In the genomic region with DNA sequence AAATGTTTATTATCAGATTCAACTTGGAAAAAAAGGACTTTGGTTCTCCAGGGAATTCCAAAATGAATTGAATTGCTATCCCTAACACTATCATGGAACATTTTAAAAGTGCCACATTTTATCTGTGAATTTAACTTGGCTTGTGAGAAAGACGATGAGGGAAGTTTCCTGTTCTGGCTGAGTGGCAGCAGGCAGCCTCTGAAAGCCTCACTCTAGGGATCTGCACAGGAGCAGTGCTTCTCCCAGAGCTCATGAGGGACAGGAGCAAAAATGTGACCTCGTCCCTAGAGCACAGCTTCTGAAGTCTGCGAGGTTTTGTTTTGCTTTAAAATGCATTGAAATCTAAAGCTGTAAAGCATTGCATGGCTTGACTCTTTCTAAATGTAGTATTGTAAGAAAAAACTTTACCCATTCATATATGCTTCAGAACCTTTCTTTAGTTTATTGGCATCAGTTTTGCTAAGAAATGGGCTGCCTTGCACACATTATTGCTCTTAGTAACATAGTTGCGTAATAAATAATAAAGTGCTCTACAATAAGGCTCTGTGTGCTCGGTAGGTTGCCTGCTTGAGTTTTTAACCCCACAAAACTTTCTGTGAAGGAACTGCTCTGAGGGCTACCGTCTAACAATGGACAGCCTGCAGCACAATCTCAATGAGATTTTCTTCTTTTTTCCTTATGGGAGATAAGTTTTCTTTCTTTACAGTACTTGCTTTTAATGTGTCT, we compare ENCODE assay signal across 10 cellular contexts.
DNase-seq lines count a peak whose midpoint lies in the region; ATAC-seq and TF ChIP-seq lines count a peak whose summit lies in the region.
"Had no signal": no experiment of that assay in that cellular context is flagged by ENCODE, and none has a peak within 500 bp of the region (broad histone marks: within the 10 kb centered on the region; RNA-seq: fewer than 3 reads in every experiment).

No MANE protein-coding gene starts in this region.

- no peaks in the 10 kb centered on the region for H3K9me3 ChIP-seq in upper lobe of right lung
- no peaks in the 10 kb centered on the region for H3K9me3 ChIP-seq in vagina

- peaks cover 4% of the 10 kb centered on the region for H3K36me3 Mint-ChIP-seq in activated CD8-positive, alpha-beta T cell treated with anti-CD3 and anti-CD28 coated beads, Interleukin-2, amount 10 ng/mL, durations not matched to agents 7 days and 5 days (ENCODE audit: low read depth)
- no peaks in the 10 kb centered on the region for H3K36me3 Mint-ChIP-seq in activated CD8-positive, alpha-beta T cell treated with anti-CD3 and anti-CD28 coated beads for 36 hours (ENCODE audit: low read depth)
- peaks cover 23% of the 10 kb centered on the region for H3K36me3 Mint-ChIP-seq in dendritic cell treated with granulocyte-macrophage colony-stimulating factor and Interleukin-4, amounts not matched to agents 40 ng/mL and 50 ng/mL, for 4 days (ENCODE audit: low read depth)
- peaks cover 5% of the 10 kb centered on the region for H3K36me3 Mint-ChIP-seq in activated T-helper 2 cell treated with anti-CD3 and anti-CD28 coated beads, Interferon-gamma antibody, Interleukin-2, Interleukin-4, amounts not matched to agents 10 μg/mL and 5 μg/mL and 100 μg/mL, durations not matched to agents 14 hours and 24 hours and 36 hours (ENCODE audit: low read depth)

- CTCF ChIA-PET in activated CD8-positive, alpha-beta T cell treated with anti-CD3 and anti-CD28 coated beads, Interleukin-2, amount 10 ng/mL, durations not matched to agents 7 days and 5 days (lab: Charles Lee): interaction anchor here (0.7 to 15.0 kb wide), 12 partner anchors 9 to 404 kb away, joined by 3 to 340 read pairs (median 4); no protein-coding TSS in a partner anchor
- CTCF ChIA-PET in activated CD8-positive, alpha-beta T cell treated with anti-CD3 and anti-CD28 coated beads for 36 hours (lab: Charles Lee): interaction anchor here (0.8 to 7.2 kb wide), 7 partner anchors 9 to 191 kb away, joined by 3 to 78 read pairs (median 4); no protein-coding TSS in a partner anchor

- H3K27ac ChIP-seq in upper lobe of right lung: peak overlapping the region; percentile 12
- no peak overlapping the region for H3K27ac ChIP-seq in vagina

- peak; percentile 27 for ATAC-seq in activated CD8-positive, alpha-beta T cell treated with anti-CD3 and anti-CD28 coated beads, Interleukin-2, amount 10 ng/mL, durations not matched to agents 7 days and 5 days
- no peak for ATAC-seq in activated CD8-positive, alpha-beta T cell treated with anti-CD3 and anti-CD28 coated beads for 36 hours
- ATAC-seq in left lobe of liver (peak; percentile 75), upper lobe of right lung (peak; percentile 74)

- H3K27me3 Mint-ChIP-seq in activated CD8-positive, alpha-beta T cell treated with anti-CD3 and anti-CD28 coated beads, Interleukin-2, amount 10 ng/mL, durations not matched to agents 7 days and 5 days (ENCODE audit: low read depth): no peaks in the 10 kb centered on the region
- no peaks in the 10 kb centered on the region for H3K27me3 Mint-ChIP-seq in activated CD8-positive, alpha-beta T cell treated with anti-CD3 and anti-CD28 coated beads for 36 hours
- H3K27me3 Mint-ChIP-seq in dendritic cell treated with granulocyte-macrophage colony-stimulating factor and Interleukin-4, amounts not matched to agents 40 ng/mL and 50 ng/mL, for 4 days: no peaks in the 10 kb centered on the region
- H3K27me3 Mint-ChIP-seq in activated T-helper 2 cell treated with anti-CD3 and anti-CD28 coated beads, Interferon-gamma antibody, Interleukin-2, Interleukin-4, amounts not matched to agents 10 μg/mL and 5 μg/mL and 100 μg/mL, durations not matched to agents 14 hours and 24 hours and 36 hours (ENCODE audit: low read depth): peaks cover 4% of the 10 kb centered on the region

- TF ChIP-seq POLR2A in vagina (IDR thresholded peaks at IDR 0.05): no peak

- no peak overlapping the region for H3K4me3 Mint-ChIP-seq in activated CD8-positive, alpha-beta T cell treated with anti-CD3 and anti-CD28 coated beads, Interleukin-2, amount 10 ng/mL, durations not matched to agents 7 days and 5 days
- H3K4me3 Mint-ChIP-seq in activated CD8-positive, alpha-beta T cell treated with anti-CD3 and anti-CD28 coated beads for 36 hours: no peak overlapping the region
- no peak overlapping the region for H3K4me3 Mint-ChIP-seq in dendritic cell treated with granulocyte-macrophage colony-stimulating factor and Interleukin-4, amounts not matched to agents 40 ng/mL and 50 ng/mL, for 4 days
- no peak overlapping the region for H3K4me3 Mint-ChIP-seq in activated T-helper 2 cell treated with anti-CD3 and anti-CD28 coated beads, Interferon-gamma antibody, Interleukin-2, Interleukin-4, amounts not matched to agents 10 μg/mL and 5 μg/mL and 100 μg/mL, durations not matched to agents 14 hours and 24 hours and 36 hours (ENCODE audit: low read depth)

- TF ChIP-seq CTCF in activated CD8-positive, alpha-beta T cell treated with anti-CD3 and anti-CD28 coated beads for 36 hours (IDR thresholded peaks at IDR 0.05): no peak
- TF ChIP-seq CTCF in upper lobe of right lung (IDR thresholded peaks at IDR 0.05) (no peak), vagina (IDR thresholded peaks at IDR 0.05) (no peak)

- H3K4me3 ChIP-seq in upper lobe of right lung (no peak overlapping the region), vagina (no peak overlapping the region)

- H3K9me3 Mint-ChIP-seq in activated CD8-positive, alpha-beta T cell treated with anti-CD3 and anti-CD28 coated beads, Interleukin-2, amount 10 ng/mL, durations not matched to agents 7 days and 5 days (ENCODE audit: insufficient read depth): no peaks in the 10 kb centered on the region
- H3K9me3 Mint-ChIP-seq in activated CD8-positive, alpha-beta T cell treated with anti-CD3 and anti-CD28 coated beads for 36 hours: no peaks in the 10 kb centered on the region
- H3K9me3 Mint-ChIP-seq in dendritic cell treated with granulocyte-macrophage colony-stimulating factor and Interleukin-4, amounts not matched to agents 40 ng/mL and 50 ng/mL, for 4 days: no peaks in the 10 kb centered on the region
- H3K9me3 Mint-ChIP-seq in activated T-helper 2 cell treated with anti-CD3 and anti-CD28 coated beads, Interferon-gamma antibody, Interleukin-2, Interleukin-4, amounts not matched to agents 10 μg/mL and 5 μg/mL and 100 μg/mL, durations not matched to agents 14 hours and 24 hours and 36 hours: no peaks in the 10 kb centered on the region

- H3K4me1 Mint-ChIP-seq in activated CD8-positive, alpha-beta T cell treated with anti-CD3 and anti-CD28 coated beads, Interleukin-2, amount 10 ng/mL, durations not matched to agents 7 days and 5 days (ENCODE audit: low read depth): peaks cover 10% of the 10 kb centered on the region
- H3K4me1 Mint-ChIP-seq in activated CD8-positive, alpha-beta T cell treated with anti-CD3 and anti-CD28 coated beads for 36 hours (ENCODE audit: low read depth): peaks cover 5% of the 10 kb centered on the region
- H3K4me1 Mint-ChIP-seq in dendritic cell treated with granulocyte-macrophage colony-stimulating factor and Interleukin-4, amounts not matched to agents 40 ng/mL and 50 ng/mL, for 4 days (ENCODE audit: low read depth): peaks cover 22% of the 10 kb centered on the region
- H3K4me1 Mint-ChIP-seq in activated T-helper 2 cell treated with anti-CD3 and anti-CD28 coated beads, Interferon-gamma antibody, Interleukin-2, Interleukin-4, amounts not matched to agents 10 μg/mL and 5 μg/mL and 100 μg/mL, durations not matched to agents 14 hours and 24 hours and 36 hours (ENCODE audit: low read depth): peaks cover 4% of the 10 kb centered on the region

- intact Hi-C loops in activated CD8-positive, alpha-beta T cell treated with anti-CD3 and anti-CD28 coated beads for 36 hours (cut with micrococcal nuclease): no loop called here
- intact Hi-C loops in dendritic cell treated with granulocyte-macrophage colony-stimulating factor and Interleukin-4, amounts not matched to agents 40 ng/mL and 50 ng/mL, for 4 days (cut with micrococcal nuclease): no loop called here
- intact Hi-C loops in upper lobe of right lung (cut with DNase I): no loop called here
- intact Hi-C loops in vagina (cut with DNase I): no loop called here
- intact Hi-C loops in activated T-helper 2 cell treated with anti-CD3 and anti-CD28 coated beads, Interferon-gamma antibody, Interleukin-2, Interleukin-4, amounts not matched to agents 10 μg/mL and 5 μg/mL and 100 μg/mL, durations not matched to agents 14 hours and 24 hours and 36 hours (cut with micrococcal nuclease): loop anchor here (10.0 kb wide), 2 partner anchors 64 to 414 kb away; no protein-coding TSS in a partner anchor

- H3K27ac Mint-ChIP-seq in activated CD8-positive, alpha-beta T cell treated with anti-CD3 and anti-CD28 coated beads, Interleukin-2, amount 10 ng/mL, durations not matched to agents 7 days and 5 days: no peak overlapping the region
- no peak overlapping the region for H3K27ac Mint-ChIP-seq in activated CD8-positive, alpha-beta T cell treated with anti-CD3 and anti-CD28 coated beads for 36 hours
- peak overlapping the region; percentile 18 for H3K27ac Mint-ChIP-seq in dendritic cell treated with granulocyte-macrophage colony-stimulating factor and Interleukin-4, amounts not matched to agents 40 ng/mL and 50 ng/mL, for 4 days
- H3K27ac Mint-ChIP-seq in activated T-helper 2 cell treated with anti-CD3 and anti-CD28 coated beads, Interferon-gamma antibody, Interleukin-2, Interleukin-4, amounts not matched to agents 10 μg/mL and 5 μg/mL and 100 μg/mL, durations not matched to agents 14 hours and 24 hours and 36 hours: no peak overlapping the region

- POLR2A ChIA-PET in activated CD8-positive, alpha-beta T cell treated with anti-CD3 and anti-CD28 coated beads, Interleukin-2, amount 10 ng/mL, durations not matched to agents 7 days and 5 days (lab: Charles Lee): interaction anchor here (0.7 to 1.4 kb wide), 2 partner anchors 21 to 138 kb away, joined by 3 to 4 read pairs; no protein-coding TSS in a partner anchor
- POLR2A ChIA-PET in activated CD8-positive, alpha-beta T cell treated with anti-CD3 and anti-CD28 coated beads for 36 hours (lab: Charles Lee): no interaction called here

- no peaks in the 10 kb centered on the region for H3K36me3 ChIP-seq in upper lobe of right lung
- no peaks in the 10 kb centered on the region for H3K36me3 ChIP-seq in vagina

- H3K27me3 ChIP-seq in upper lobe of right lung: no peaks in the 10 kb centered on the region
- H3K27me3 ChIP-seq in vagina: no peaks in the 10 kb centered on the region

- H3K4me1 ChIP-seq in upper lobe of right lung (peaks cover 12% of the 10 kb centered on the region), vagina (peaks cover 8% of the 10 kb centered on the region)

- DNase-seq in activated CD8-positive, alpha-beta T cell treated with anti-CD3 and anti-CD28 coated beads, Interleukin-2, amount 10 ng/mL, durations not matched to agents 7 days and 5 days: no peak
- DNase-seq in activated CD8-positive, alpha-beta T cell treated with anti-CD3 and anti-CD28 coated beads for 36 hours: no peak
- DNase-seq in left lobe of liver (ENCODE audit: low spot score) (no peak), upper lobe of right lung (no peak), NCI-H1417 (lab: John Stamatoyannopoulos, UW) (no peak), vagina (ENCODE audit: extremely low spot score in 2 of 2) (no peak)
- DNase-seq in activated T-helper 2 cell treated with anti-CD3 and anti-CD28 coated beads, Interferon-gamma antibody, Interleukin-2, Interleukin-4, amounts not matched to agents 10 μg/mL and 5 μg/mL and 100 μg/mL, durations not matched to agents 14 hours and 24 hours and 36 hours (ENCODE audit: low spot score): no peak
- DNase-seq: activated gamma-delta T cell, erythroblast had no signal
